In the genomic region with DNA sequence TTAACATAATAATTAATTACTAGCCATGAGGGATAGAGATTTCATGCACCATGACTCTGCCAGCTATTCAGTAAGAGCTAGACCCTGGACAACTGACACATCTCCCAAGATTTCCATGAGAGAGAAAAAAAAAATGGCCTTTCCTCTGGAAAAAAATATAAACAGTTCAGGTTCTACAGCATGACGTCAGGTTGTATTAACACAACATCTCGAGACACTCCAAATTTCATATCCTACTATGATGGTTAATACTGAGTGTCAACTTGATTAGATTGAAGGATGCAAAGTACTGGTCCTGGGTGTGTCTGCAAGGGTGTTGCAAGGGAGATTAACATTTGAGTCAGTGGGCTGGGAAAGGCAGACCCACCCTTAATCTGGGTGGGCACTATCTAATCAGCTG, we compare ENCODE assay signal across 38 cellular contexts. TPM values are rescaled to one million over a fixed set of nuclear protein-coding genes. Genes with fewer than 3 reads are reported as not detected.
"Had no signal": no experiment of that assay in that cellular context is flagged by ENCODE, and none has a peak within 500 bp of the region (broad histone marks: within the 10 kb centered on the region; RNA-seq: fewer than 3 reads in every experiment).

No MANE protein-coding gene starts in this region.

- H3K9me3 ChIP-seq: MG63 had no signal

- H3K27me3 ChIP-seq: MG63 had no signal

- DNase-seq: Karpas-422, Kasumi-1, MG63, MM.1S, MV-4-11, NCI-H1048, NCI-H1092, NCI-H1092 treated with DMSO at 0.1 percent for 48 hours, NCI-H1105, NCI-H1105 treated with DMSO at 0.1 percent for 48 hours, NCI-H1417, NCI-H1417 treated with DMSO at 0.1 percent for 48 hours, NCI-H1436, NCI-H1436 treated with DMSO at 0.1 percent for 48 hours, NCI-H146, NCI-H1694, NCI-H1694 treated with DMSO at 0.1 percent for 48 hours, NCI-H187, NCI-H187 treated with DMSO at 0.1 percent for 48 hours, NCI-H1930, NCI-H2029, NCI-H2029 treated with DMSO at 0.1 percent for 48 hours, NCI-H2081, NCI-H2081 treated with DMSO at 0.1 percent for 48 hours, NCI-H2107, NCI-H2171, NCI-H2171 treated with DMSO at 0.1 percent for 48 hours, NCI-H2227 treated with DMSO at 0.1 percent for 48 hours, NCI-H226, NCI-H345, NCI-H446, NCI-H446 treated with DMSO at 0.1 percent for 48 hours, NCI-H510A, NCI-H510A treated with DMSO at 0.1 percent for 48 hours had no signal

- H3K36me3 ChIP-seq: MG63 had no signal

- H3K4me3 ChIP-seq: MG63 had no signal

RNA-seq across cellular contexts. Expression of gene DBX2, which starts 11.1 kb away (rescaled TPM):
- total RNA-seq: LHCN-M2, M059J, MCF 10A, NCI-H460 had no signal
